Comparison of ENCODE assay signal across 20 cellular contexts in genomic region chr21:31410763-31411278, GRCh38.
A peak's percentile ranks its signal among the peaks of the same experiment; 100 is the strongest.
DNase-seq lines count a peak whose midpoint lies in the region; ATAC-seq lines count a peak whose summit lies in the region.
"Had no signal": no experiment of that assay in that cellular context is flagged by ENCODE, and none has a peak within 500 bp of the region (broad histone marks: within the 10 kb centered on the region; RNA-seq: fewer than 3 reads in every experiment).

No MANE protein-coding gene starts in this region.

- no peak overlapping the region for H3K4me3 Mint-ChIP-seq in activated CD4-positive, alpha-beta T cell treated with anti-CD3 and anti-CD28 coated beads, Interleukin-2, amount 10 ng/mL, durations not matched to agents 7 days and 5 days
- H3K4me3 Mint-ChIP-seq in T-helper 17 cell: no peak overlapping the region
- no peak overlapping the region for H3K4me3 Mint-ChIP-seq in naive thymus-derived CD4-positive, alpha-beta T cell
- H3K4me3 Mint-ChIP-seq: activated B cell treated with CpG ODN at 0.5 μM for 24 hours; dendritic cell treated with granulocyte-macrophage colony-stimulating factor and Interleukin-4, amounts not matched to agents 40 ng/mL and 50 ng/mL, for 4 days had no signal

- no peak overlapping the region for H3K27ac Mint-ChIP-seq in activated CD4-positive, alpha-beta T cell treated with anti-CD3 and anti-CD28 coated beads, Interleukin-2, amount 10 ng/mL, durations not matched to agents 7 days and 5 days
- no peak overlapping the region for H3K27ac Mint-ChIP-seq in T-helper 17 cell
- no peak overlapping the region for H3K27ac Mint-ChIP-seq in naive thymus-derived CD4-positive, alpha-beta T cell
- H3K27ac Mint-ChIP-seq: activated B cell treated with CpG ODN at 0.5 μM for 24 hours; dendritic cell treated with granulocyte-macrophage colony-stimulating factor and Interleukin-4, amounts not matched to agents 40 ng/mL and 50 ng/mL, for 4 days had no signal

- peaks cover 3% of the 10 kb centered on the region for H3K36me3 Mint-ChIP-seq in activated CD4-positive, alpha-beta T cell treated with anti-CD3 and anti-CD28 coated beads, Interleukin-2, amount 10 ng/mL, durations not matched to agents 7 days and 5 days (ENCODE audit: low read depth)
- no peaks in the 10 kb centered on the region for H3K36me3 Mint-ChIP-seq in T-helper 17 cell (ENCODE audit: low read depth)
- peaks cover 0 to 10% (median 0%) of the 10 kb centered on the region in 5 donors for H3K36me3 Mint-ChIP-seq in naive thymus-derived CD4-positive, alpha-beta T cell

- CTCF ChIA-PET in activated CD4-positive, alpha-beta T cell treated with anti-CD3 and anti-CD28 coated beads, Interleukin-2, amount 10 ng/mL, durations not matched to agents 7 days and 5 days (lab: Charles Lee): interaction anchor here (1.0 kb wide), 1 partner anchor 124 kb away, joined by 4 read pairs; no protein-coding TSS in a partner anchor
- CTCF ChIA-PET in naive thymus-derived CD4-positive, alpha-beta T cell (lab: Charles Lee): interaction anchor here (0.6 kb wide), 1 partner anchor 222 kb away, joined by 3 read pairs; no protein-coding TSS in a partner anchor

- peak; percentile 49 for DNase-seq in activated CD4-positive, alpha-beta T cell treated with anti-CD3 and anti-CD28 coated beads, Interleukin-2, amount 10 ng/mL, durations not matched to agents 7 days and 5 days
- no peak for DNase-seq in activated CD4-positive, alpha-beta T cell treated with anti-CD3 and anti-CD28 coated beads for 1 hour
- DNase-seq in T-helper 17 cell (no peak), left lobe of liver (ENCODE audit: low spot score) (no peak), NCI-H82 (lab: John Stamatoyannopoulos, UW) (no peak), NCI-H1417 (lab: John Stamatoyannopoulos, UW) (no peak)
- peak in 6 of 9 donors; percentile 20 to 52 (median 38) for DNase-seq in naive thymus-derived CD4-positive, alpha-beta T cell
- DNase-seq: activated B cell treated with CpG ODN at 0.5 μM for 24 hours; activated effector memory CD4-positive, alpha-beta T cell treated with Interleukin-2 at 50 U/mL for 16 hours; brain microvascular endothelial cell; DMS79; lower lobe of right lung; NCI-H2081 treated with DMSO at 0.1 percent for 48 hours; spleen; stimulated activated naive CD4-positive, alpha-beta T cell treated with Interleukin-2 at 50 U/mL for 16 hours had no signal

- H3K4me1 ChIP-seq in naive thymus-derived CD4-positive, alpha-beta T cell (ENCODE audit: control insufficient read depth in 2 of 2, insufficient read depth in 2 of 2, low read length in 2 of 2): peaks cover 0 to 15% of the 10 kb centered on the region in 2 donors
- H3K4me1 ChIP-seq: A549 had no signal

- no peaks in the 10 kb centered on the region for H3K9me3 ChIP-seq in T-helper 17 cell (ENCODE audit: control insufficient read depth, low read length, poor library complexity, severe bottlenecking)
- no peaks in the 10 kb centered on the region for H3K9me3 ChIP-seq in naive thymus-derived CD4-positive, alpha-beta T cell (ENCODE audit: control insufficient read depth in 2 of 3, low read length in 3 of 3)
- H3K9me3 ChIP-seq: A549, lower lobe of right lung, spleen had no signal

- no peak overlapping the region for H3K27ac ChIP-seq in naive thymus-derived CD4-positive, alpha-beta T cell (ENCODE audit: low read depth, low read length)
- H3K27ac ChIP-seq: A549, brain microvascular endothelial cell, C4-2B, lower lobe of right lung, spleen had no signal

- H3K4me1 Mint-ChIP-seq in activated CD4-positive, alpha-beta T cell treated with anti-CD3 and anti-CD28 coated beads, Interleukin-2, amount 10 ng/mL, durations not matched to agents 7 days and 5 days: peaks cover 6% of the 10 kb centered on the region
- peaks cover 2% of the 10 kb centered on the region for H3K4me1 Mint-ChIP-seq in T-helper 17 cell
- peaks cover under 1 to 21% (median 9%) of the 10 kb centered on the region in 7 donors for H3K4me1 Mint-ChIP-seq in naive thymus-derived CD4-positive, alpha-beta T cell
- H3K4me1 Mint-ChIP-seq: activated B cell treated with CpG ODN at 0.5 μM for 24 hours had no signal

- no peaks in the 10 kb centered on the region for H3K36me3 ChIP-seq in naive thymus-derived CD4-positive, alpha-beta T cell (ENCODE audit: control insufficient read depth in 2 of 3, insufficient read depth in 3 of 3, low read length in 3 of 3)
- H3K36me3 ChIP-seq: brain microvascular endothelial cell, lower lobe of right lung, spleen had no signal

- intact Hi-C loops in naive thymus-derived CD4-positive, alpha-beta T cell (cut with micrococcal nuclease): loop anchor here (1.0 to 5.0 kb wide), 2 partner anchors 13 to 59 kb away; no protein-coding TSS in a partner anchor

- no peaks in the 10 kb centered on the region for H3K27me3 ChIP-seq in naive thymus-derived CD4-positive, alpha-beta T cell (ENCODE audit: control insufficient read depth in 2 of 2, insufficient read depth in 2 of 2, low read length in 2 of 2)
- H3K27me3 ChIP-seq: brain microvascular endothelial cell, spleen had no signal

- no peak overlapping the region for H3K4me3 ChIP-seq in naive thymus-derived CD4-positive, alpha-beta T cell (ENCODE audit: low read length)
- H3K4me3 ChIP-seq: A549, lower lobe of right lung, spleen had no signal

- H3K9me3 Mint-ChIP-seq in activated CD4-positive, alpha-beta T cell treated with anti-CD3 and anti-CD28 coated beads, Interleukin-2, amount 10 ng/mL, durations not matched to agents 7 days and 5 days: peaks cover 6% of the 10 kb centered on the region
- H3K9me3 Mint-ChIP-seq in naive thymus-derived CD4-positive, alpha-beta T cell: peaks cover 0 to 2% (median 0%) of the 10 kb centered on the region in 11 donors
- H3K9me3 Mint-ChIP-seq: activated B cell treated with CpG ODN at 0.5 μM for 24 hours; dendritic cell treated with granulocyte-macrophage colony-stimulating factor and Interleukin-4, amounts not matched to agents 40 ng/mL and 50 ng/mL, for 4 days had no signal

- POLR2A ChIA-PET in activated CD4-positive, alpha-beta T cell treated with anti-CD3 and anti-CD28 coated beads, Interleukin-2, amount 10 ng/mL, durations not matched to agents 7 days and 5 days (lab: Charles Lee): no interaction called here
- POLR2A ChIA-PET in naive thymus-derived CD4-positive, alpha-beta T cell (lab: Charles Lee): no interaction called here

- H3K27me3 Mint-ChIP-seq in activated CD4-positive, alpha-beta T cell treated with anti-CD3 and anti-CD28 coated beads, Interleukin-2, amount 10 ng/mL, durations not matched to agents 7 days and 5 days: no peaks in the 10 kb centered on the region
- H3K27me3 Mint-ChIP-seq in T-helper 17 cell: no peaks in the 10 kb centered on the region
- H3K27me3 Mint-ChIP-seq in naive thymus-derived CD4-positive, alpha-beta T cell: no peaks in the 10 kb centered on the region
- H3K27me3 Mint-ChIP-seq: activated B cell treated with CpG ODN at 0.5 μM for 24 hours; dendritic cell treated with granulocyte-macrophage colony-stimulating factor and Interleukin-4, amounts not matched to agents 40 ng/mL and 50 ng/mL, for 4 days had no signal

- peak; percentile 75 for ATAC-seq in HG02885 (IDR thresholded peaks at IDR 0.05; ENCODE audit: poor library complexity, unreplicated experiment)
- peak; percentile 72 for ATAC-seq in T-helper 17 cell
- peak; percentile 63 for ATAC-seq in naive thymus-derived CD4-positive, alpha-beta T cell
- no peak for ATAC-seq in left lobe of liver
- ATAC-seq: A549, HepG2 had no signal

Comparison
In these comparisons a context has a peak if more than half of its experiments do, and no peak if none do; other contexts are left out.
1. DNase-seq: peak in activated CD4-positive, alpha-beta T cell treated with anti-CD3 and anti-CD28 coated beads, Interleukin-2, amount 10 ng/mL, durations not matched to agents 7 days and 5 days (single experiment) and naive thymus-derived CD4-positive, alpha-beta T cell (6 of 9); none in activated CD4-positive, alpha-beta T cell treated with anti-CD3 and anti-CD28 coated beads for 1 hour (single experiment), T-helper 17 cell (0 of 3), left lobe of liver (single experiment), NCI-H82 (single experiment) and NCI-H1417 (0 of 3).